Comparison of ENCODE assay signal across 19 cellular contexts in the genomic region with DNA sequence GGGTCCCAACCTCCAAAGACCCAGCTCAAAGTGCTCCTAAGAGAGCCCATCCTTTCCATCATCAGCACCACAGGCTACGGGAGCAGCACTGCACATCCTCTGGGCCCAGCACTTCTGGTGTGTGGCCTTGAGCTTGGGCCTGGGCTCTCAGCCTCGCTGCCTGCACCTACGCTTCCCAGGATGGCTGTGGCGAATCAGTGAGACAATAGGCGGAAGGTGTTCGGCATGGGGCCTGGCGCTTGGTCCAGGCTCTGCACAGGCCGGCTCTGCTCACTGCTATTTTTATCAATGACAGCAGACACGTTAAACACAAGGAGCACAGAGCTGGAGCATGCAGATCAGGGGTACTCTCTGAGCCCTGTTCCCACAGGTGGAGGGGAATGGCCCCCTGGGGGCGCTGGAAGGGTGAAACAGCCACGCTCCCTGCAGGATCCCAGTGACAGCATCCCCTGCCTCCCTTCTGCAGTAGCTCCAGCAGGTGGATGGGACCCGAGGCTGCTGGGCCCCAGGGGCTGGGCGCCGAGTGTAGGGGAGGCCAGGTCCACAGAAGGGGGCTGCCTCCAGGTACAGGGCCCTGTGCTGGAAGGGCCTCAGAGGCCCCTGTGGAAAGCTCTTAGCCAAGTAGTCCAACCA.
DNase-seq lines count a peak whose midpoint lies in the region; ATAC-seq and TF ChIP-seq lines count a peak whose summit lies in the region.
"Had no signal": no experiment of that assay in that cellular context is flagged by ENCODE, and none has a peak within 500 bp of the region (broad histone marks: within the 10 kb centered on the region; RNA-seq: fewer than 3 reads in every experiment).

No MANE protein-coding gene starts in this region.

- no peaks in the 10 kb centered on the region for H3F3A ChIP-seq in Loucy (ENCODE audit: low read depth)

- no peak for DNase-seq in coronary artery (ENCODE audit: low spot score)
- DNase-seq in left ventricle myocardium inferior = peak; percentile 64
- DNase-seq in stimulated activated naive B cell treated with anti-CD40 and anti-IgM and Interleukin-4, amounts not matched to agents 10 μg/mL and 1 μg/mL and 100 μg/mL, for 72 hours = no peak
- no peak for DNase-seq in GM13976 (ENCODE audit: low spot score)
- no peak for DNase-seq in pons (ENCODE audit: low spot score)
- DNase-seq: activated CD4-positive, alpha-beta T cell treated with anti-CD3 and anti-CD28 coated beads for 1 hour; activated naive CD8-positive, alpha-beta T cell treated with anti-CD3 and anti-CD28 coated beads for 36 hours; CD4-positive, alpha-beta T cell; glutamatergic neuron; HCEC 1CT; naive thymus-derived CD4-positive, alpha-beta T cell; NCI-H1048; NCI-H1930; NCI-H226; OCI-M1; uterus had no signal

- H3K36me3 ChIP-seq in Loucy (ENCODE audit: insufficient read depth, low read length) = peaks cover 79% of the 10 kb centered on the region; the same call in 1 of the 2 replicates
- H3K36me3 ChIP-seq in left ventricle myocardium inferior = peaks cover 19% of the 10 kb centered on the region
- H3K36me3 ChIP-seq: uterus had no signal

- peaks cover 36% of the 10 kb centered on the region; the same call in 1 of the 2 replicates for H3K79me2 ChIP-seq in Loucy (ENCODE audit: insufficient read depth, low read length)

- H3K27me3 ChIP-seq in Loucy (ENCODE audit: insufficient read depth, low read length, poor library complexity, severe bottlenecking) (no peaks in the 10 kb centered on the region), left ventricle myocardium inferior (ENCODE audit: low read depth) (no peaks in the 10 kb centered on the region)
- H3K27me3 ChIP-seq: suprapubic skin, uterus had no signal

- H3K4me1 Mint-ChIP-seq in stimulated activated naive B cell treated with anti-CD40 and anti-IgM and Interleukin-4, amounts not matched to agents 10 μg/mL and 1 μg/mL and 100 μg/mL, for 72 hours = peaks cover 34 to 56% of the 10 kb centered on the region in 2 donors

- ATAC-seq in stimulated activated naive B cell treated with anti-CD40 and anti-IgM and Interleukin-4, amounts not matched to agents 10 μg/mL and 1 μg/mL and 100 μg/mL, for 72 hours (replicated peaks) = no peak
- no peak for ATAC-seq in SK-N-SH treated with all-trans-retinoic acid at 6 μM for 48 hours
- ATAC-seq: naive thymus-derived CD4-positive, alpha-beta T cell had no signal

- no peaks in the 10 kb centered on the region for H3K9me2 ChIP-seq in Loucy (replicated peaks; ENCODE audit: low read depth, low read length)

- H3K9me3 Mint-ChIP-seq in stimulated activated naive B cell treated with anti-CD40 and anti-IgM and Interleukin-4, amounts not matched to agents 10 μg/mL and 1 μg/mL and 100 μg/mL, for 72 hours = no peaks in the 10 kb centered on the region
- H3K9me3 Mint-ChIP-seq: activated naive CD8-positive, alpha-beta T cell treated with anti-CD3 and anti-CD28 coated beads for 36 hours; CD4-positive, alpha-beta T cell; naive thymus-derived CD4-positive, alpha-beta T cell had no signal

- peaks cover 27 to 42% of the 10 kb centered on the region in 2 donors for H3K36me3 Mint-ChIP-seq in stimulated activated naive B cell treated with anti-CD40 and anti-IgM and Interleukin-4, amounts not matched to agents 10 μg/mL and 1 μg/mL and 100 μg/mL, for 72 hours
- H3K36me3 Mint-ChIP-seq: activated naive CD8-positive, alpha-beta T cell treated with anti-CD3 and anti-CD28 coated beads for 36 hours had no signal

- peak overlapping the region; percentile 69 for H3K27ac Mint-ChIP-seq in stimulated activated naive B cell treated with anti-CD40 and anti-IgM and Interleukin-4, amounts not matched to agents 10 μg/mL and 1 μg/mL and 100 μg/mL, for 72 hours
- H3K27ac Mint-ChIP-seq: activated naive CD8-positive, alpha-beta T cell treated with anti-CD3 and anti-CD28 coated beads for 36 hours had no signal

- intact Hi-C loops in left ventricle myocardium inferior (cut with micrococcal nuclease) = no loop called here

- H4K20me1 ChIP-seq in Loucy (ENCODE audit: insufficient read depth, low read length, poor library complexity, severe bottlenecking) = peaks cover 6% of the 10 kb centered on the region

- no peaks in the 10 kb centered on the region for H3K9me3 ChIP-seq in Loucy (ENCODE audit: insufficient read depth, low read depth, low read length)
- H3K9me3 ChIP-seq in left ventricle myocardium inferior (replicated peaks) = no peaks in the 10 kb centered on the region
- H3K9me3 ChIP-seq: suprapubic skin, uterus had no signal

- no peak overlapping the region for H3K4me2 ChIP-seq in Loucy (ENCODE audit: low read depth, low read length, poor library complexity, severe bottlenecking)

- H3K9ac ChIP-seq in Loucy (ENCODE audit: low read depth, low read length, poor library complexity, severe bottlenecking) = no peak overlapping the region

- TF ChIP-seq CTCF in Loucy (conservative IDR thresholded peaks at IDR 0.05; ENCODE audit: low read length) (0 out of 2 replicates have a peak, but pooled peaks have one; percentile 12), coronary artery (IDR thresholded peaks at IDR 0.05) (no peak), left ventricle myocardium inferior (IDR thresholded peaks at IDR 0.05; ENCODE audit: borderline replicate concordance) (no peak), GM13976 (IDR thresholded peaks at IDR 0.05; ENCODE audit: borderline replicate concordance, control extremely low read depth, extremely low read depth, insufficient read depth, missing control alignments) (no peak)

- peak overlapping the region; percentile 90 to 97 for H3K27ac ChIP-seq in coronary artery
- peak overlapping the region; percentile 95 for H3K27ac ChIP-seq in left ventricle myocardium inferior (replicated peaks)
- H3K27ac ChIP-seq: suprapubic skin, uterus had no signal

- peak overlapping the region in 1 of 2 donors; percentile 25 for H3K4me3 Mint-ChIP-seq in stimulated activated naive B cell treated with anti-CD40 and anti-IgM and Interleukin-4, amounts not matched to agents 10 μg/mL and 1 μg/mL and 100 μg/mL, for 72 hours
- H3K4me3 Mint-ChIP-seq: activated naive CD8-positive, alpha-beta T cell treated with anti-CD3 and anti-CD28 coated beads for 36 hours; CD4-positive, alpha-beta T cell had no signal

- H3K4me1 ChIP-seq in Loucy (ENCODE audit: insufficient read depth, low read length, poor library complexity, severe bottlenecking) (no peaks in the 10 kb centered on the region), left ventricle myocardium inferior (peaks cover 99% of the 10 kb centered on the region)

- H3K27me3 Mint-ChIP-seq in stimulated activated naive B cell treated with anti-CD40 and anti-IgM and Interleukin-4, amounts not matched to agents 10 μg/mL and 1 μg/mL and 100 μg/mL, for 72 hours = no peaks in the 10 kb centered on the region
- H3K27me3 Mint-ChIP-seq: activated naive CD8-positive, alpha-beta T cell treated with anti-CD3 and anti-CD28 coated beads for 36 hours; CD4-positive, alpha-beta T cell; naive thymus-derived CD4-positive, alpha-beta T cell had no signal

- in situ Hi-C loops in GM13976 (cut with MboI; ENCODE audit: low sequenced_read_pairs, unreplicated experiment) = no loop called here

- no peak overlapping the region for H2AFZ ChIP-seq in Loucy (ENCODE audit: low read length)

- H3K4me3 ChIP-seq in Loucy (ENCODE audit: low read length, poor library complexity, severe bottlenecking) (no peak overlapping the region), coronary artery (no peak overlapping the region), left ventricle myocardium inferior (peak overlapping the region; percentile 32)
- H3K4me3 ChIP-seq: suprapubic skin, uterus had no signal

TF ChIP-seq in SK-N-SH treated with all-trans-retinoic acid at 6 μM for 48 hours, 23 proteins besides CTCF, POLR2A, EP300 and RAD21 (continues in another document):
- no peak for TF ChIP-seq ZNF565 (CRISPR knock-in tag; conservative IDR thresholded peaks at IDR 0.05; ENCODE audit: low read depth)
- TF ChIP-seq TCF4 (CRISPR knock-in tag; IDR thresholded peaks at IDR 0.05; ENCODE audit: borderline replicate concordance) = no peak
- no peak for TF ChIP-seq ARNTL (CRISPR knock-in tag; IDR thresholded peaks at IDR 0.05; ENCODE audit: borderline replicate concordance, low read depth)
- no peak for TF ChIP-seq BACH2 (CRISPR knock-in tag; IDR thresholded peaks at IDR 0.05; ENCODE audit: borderline replicate concordance)
- no peak for TF ChIP-seq SNAI2 (CRISPR knock-in tag; IDR thresholded peaks at IDR 0.05)
- no peak for TF ChIP-seq ZFP3 (CRISPR knock-in tag; IDR thresholded peaks at IDR 0.05)
- no peak for TF ChIP-seq RARB (CRISPR knock-in tag; IDR thresholded peaks at IDR 0.05)
- no peak for TF ChIP-seq OSR1 (CRISPR knock-in tag; IDR thresholded peaks at IDR 0.05)
- TF ChIP-seq ISL1 (CRISPR knock-in tag; IDR thresholded peaks at IDR 0.05) = no peak
- no peak for TF ChIP-seq ZFP30 (CRISPR knock-in tag; IDR thresholded peaks at IDR 0.05)
- TF ChIP-seq, protein P1, sequence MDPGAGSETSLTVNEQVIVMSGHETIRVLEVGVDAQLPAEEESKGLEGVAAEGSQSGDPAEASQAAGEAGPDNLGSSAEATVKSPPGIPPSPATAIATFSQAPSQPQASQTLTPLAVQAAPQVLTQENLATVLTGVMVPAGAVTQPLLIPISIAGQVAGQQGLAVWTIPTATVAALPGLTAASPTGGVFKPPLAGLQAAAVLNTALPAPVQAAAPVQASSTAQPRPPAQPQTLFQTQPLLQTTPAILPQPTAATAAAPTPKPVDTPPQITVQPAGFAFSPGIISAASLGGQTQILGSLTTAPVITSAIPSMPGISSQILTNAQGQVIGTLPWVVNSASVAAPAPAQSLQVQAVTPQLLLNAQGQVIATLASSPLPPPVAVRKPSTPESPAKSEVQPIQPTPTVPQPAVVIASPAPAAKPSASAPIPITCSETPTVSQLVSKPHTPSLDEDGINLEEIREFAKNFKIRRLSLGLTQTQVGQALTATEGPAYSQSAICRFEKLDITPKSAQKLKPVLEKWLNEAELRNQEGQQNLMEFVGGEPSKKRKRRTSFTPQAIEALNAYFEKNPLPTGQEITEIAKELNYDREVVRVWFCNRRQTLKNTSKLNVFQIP (CRISPR knock-in tag; IDR thresholded peaks at IDR 0.05; ENCODE audit: borderline replicate concordance, low read depth) = no peak
- TF ChIP-seq PPARA (CRISPR knock-in tag; IDR thresholded peaks at IDR 0.05; ENCODE audit: borderline replicate concordance) = no peak
